11 cellular contexts compared by ENCODE assay signal in the genomic region with DNA sequence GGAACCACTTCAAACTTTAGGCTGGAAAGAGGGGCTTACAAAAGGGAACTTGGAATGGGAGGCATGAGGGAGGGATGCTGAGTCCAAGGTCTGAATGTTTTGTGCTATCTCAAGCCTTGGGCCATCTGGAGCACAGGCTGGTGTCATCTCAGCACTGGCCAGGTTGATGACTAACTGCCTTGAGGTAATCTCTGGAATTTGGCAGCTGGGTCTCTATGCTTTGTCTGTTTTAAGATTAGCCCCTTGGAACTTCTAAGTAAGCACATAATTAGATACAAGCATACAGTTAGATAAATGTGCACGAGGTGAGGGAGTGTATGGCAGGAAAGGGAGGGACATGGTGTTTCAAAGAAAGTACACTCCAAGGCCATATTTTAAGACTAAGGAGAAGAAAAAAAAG.
DNase-seq lines count a peak whose midpoint lies in the region; ATAC-seq and TF ChIP-seq lines count a peak whose summit lies in the region.
"Had no signal": no experiment of that assay in that cellular context is flagged by ENCODE, and none has a peak within 500 bp of the region (broad histone marks: within the 10 kb centered on the region; RNA-seq: fewer than 3 reads in every experiment).

No MANE protein-coding gene starts in this region.

- ATAC-seq in Right ventricle myocardium inferior (peak; percentile 93), right cardiac atrium (peak; percentile 78 to 93), GM19455 (IDR thresholded peaks at IDR 0.05; ENCODE audit: unreplicated experiment) (no peak), HG02852 (IDR thresholded peaks at IDR 0.05; ENCODE audit: unreplicated experiment) (no peak), HG02678 (IDR thresholded peaks at IDR 0.05; ENCODE audit: unreplicated experiment) (no peak)
- ATAC-seq: activated naive CD4-positive, alpha-beta T cell treated with anti-CD3 and anti-CD28 coated beads, Interleukin-2, amount 50 U/mL, for 72 hours had no signal

- no peak overlapping the region for H3K27ac ChIP-seq in right cardiac atrium (ENCODE audit: low read length)

- H3K27me3 ChIP-seq in right cardiac atrium (ENCODE audit: control insufficient read depth, insufficient read depth), result no peaks in the 10 kb centered on the region

- no peak overlapping the region for H3K4me3 ChIP-seq in astrocyte of the cerebellum (ENCODE audit: low read depth, low read length)
- no peak overlapping the region for H3K4me3 ChIP-seq in right cardiac atrium (ENCODE audit: low read length)

- in situ Hi-C loops in astrocyte of the cerebellum (cut with HindIII; ENCODE audit: low sequenced_read_pairs), result no loop called here

- no peaks in the 10 kb centered on the region for H3K9me3 ChIP-seq in right cardiac atrium (ENCODE audit: control insufficient read depth, low read length)

- no peaks in the 10 kb centered on the region for H3K4me1 ChIP-seq in right cardiac atrium (ENCODE audit: control insufficient read depth, insufficient read depth, low read length)

- intact Hi-C loops in Right ventricle myocardium inferior (cut with DNase I) (no loop called here), cardiac septum (cut with DNase I) (no loop called here), right cardiac atrium (cut with DNase I) (no loop called here)

- TF ChIP-seq CTCF in astrocyte of the cerebellum (IDR thresholded peaks at IDR 0.05; ENCODE audit: low read depth, low read length, missing control alignments), result no peak

- 22% methylated on average over 1 of the region's 1 CpG for WGBS in right cardiac atrium

- DNase-seq in Right ventricle myocardium inferior (ENCODE audit: missing footprints), result no peak
- DNase-seq in cardiac septum (ENCODE audit: low spot score), result no peak
- peak; percentile 23 for DNase-seq in astrocyte of the cerebellum (ENCODE audit: low read depth)
- peak in 2 of 3 donors; percentile 35 to 51 for DNase-seq in right cardiac atrium
- DNase-seq in middle frontal gyrus (ENCODE audit: extremely low spot score, low spot score), result no peak
- DNase-seq: activated CD4-positive, alpha-beta memory T cell treated with anti-CD3 and anti-CD28 coated beads for 36 hours; retina had no signal

Comparison
In these comparisons a context has a peak if more than half of its experiments do, and no peak if none do; other contexts are left out.
1. DNase-seq: peak in astrocyte of the cerebellum (single experiment) and right cardiac atrium (2 of 3); none in Right ventricle myocardium inferior (single experiment), cardiac septum (single experiment) and middle frontal gyrus (single experiment).
2. ATAC-seq: peak in Right ventricle myocardium inferior (single experiment) and right cardiac atrium (2 of 2); none in GM19455 (single experiment), HG02852 (single experiment) and HG02678 (single experiment).